18 cellular contexts compared by ENCODE assay signal in the genomic region with DNA sequence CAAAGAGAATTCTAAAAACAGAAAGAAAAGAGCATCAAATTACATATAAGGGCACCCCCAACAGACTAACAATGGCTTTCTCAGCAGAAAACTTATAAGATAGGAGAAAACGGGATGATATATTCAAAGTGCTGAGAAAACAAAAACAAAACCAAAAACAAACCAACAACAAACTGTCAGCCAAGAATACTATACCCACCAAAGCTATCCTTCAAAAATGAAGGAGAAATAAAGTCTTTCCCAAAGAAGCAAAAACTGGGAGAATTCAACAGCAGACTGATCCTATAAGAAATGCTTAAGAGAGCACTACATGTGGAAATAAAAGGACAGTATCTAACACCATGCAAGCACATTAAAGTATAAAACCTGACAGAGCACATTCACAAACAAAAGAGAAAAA.
DNase-seq lines count a peak whose midpoint lies in the region; ATAC-seq, FAIRE-seq and TF ChIP-seq lines count a peak whose summit lies in the region.
"Had no signal": no experiment of that assay in that cellular context is flagged by ENCODE, and none has a peak within 500 bp of the region (broad histone marks: within the 10 kb centered on the region; RNA-seq: fewer than 3 reads in every experiment).

No MANE protein-coding gene starts in this region.

- no peaks in the 10 kb centered on the region for H3K4me1 Mint-ChIP-seq in neural progenitor cell
- no peaks in the 10 kb centered on the region for H3K4me1 Mint-ChIP-seq in activated naive CD4-positive, alpha-beta T cell treated with anti-CD3 and anti-CD28 coated beads for 36 hours (ENCODE audit: low read depth)

- H3K4me3 ChIP-seq in adipocyte (ENCODE audit: low read length) (peak overlapping the region; percentile 8), K562 (no peak overlapping the region), neural progenitor cell (peak overlapping the region; percentile 10), foreskin fibroblast (ENCODE audit: low read depth in 1 of 2, low read length in 2 of 2) (no peak overlapping the region)
- H3K4me3 ChIP-seq: BLaER1, HAP-1 had no signal

- peaks cover 14% of the 10 kb centered on the region for H3K4me1 ChIP-seq in adipocyte (ENCODE audit: control insufficient read depth, insufficient read depth, low read length)
- H3K4me1 ChIP-seq in K562 (replicated peaks in 1 of 2; ENCODE audit: control insufficient read depth in 2 of 2, insufficient read depth in 2 of 2, low read length in 2 of 2), result no peaks in the 10 kb centered on the region
- peaks cover 17% of the 10 kb centered on the region for H3K4me1 ChIP-seq in neural progenitor cell
- H3K4me1 ChIP-seq: BLaER1, HAP-1 had no signal

- 20% methylated on average over 1 of the region's 1 CpG for WGBS in K562 (ENCODE audit: insufficient coverage, low coverage, missing lambda C conversion rate)

- H3K27ac ChIP-seq in K562 (ENCODE audit: extremely low read depth, low read depth, low read length) (no peak overlapping the region), neural progenitor cell (no peak overlapping the region)
- H3K27ac ChIP-seq: BLaER1, C4-2B had no signal

- TF ChIP-seq CTCF in K562 (IDR thresholded peaks at IDR 0.05 in 2 of 3, conservative IDR thresholded peaks at IDR 0.05 in 1 of 3; ENCODE audit: insufficient read depth in 2 of 3, low read depth in 1 of 3, low read length in 3 of 3) (no peak), neural progenitor cell (IDR thresholded peaks at IDR 0.05) (no peak), foreskin fibroblast (IDR thresholded peaks at IDR 0.05; ENCODE audit: low read depth, low read length) (no peak)

- no peak overlapping the region for H3K9ac ChIP-seq in adipocyte (ENCODE audit: low read length)
- no peak overlapping the region for H3K9ac ChIP-seq in K562 (ENCODE audit: insufficient read depth in 1 of 2, low read depth in 2 of 2, low read length in 2 of 2)
- no peak overlapping the region for H3K9ac ChIP-seq in neural progenitor cell
- H3K9ac ChIP-seq: BLaER1 had no signal

- POLR2A ChIA-PET in K562 (lab: Yijun Ruan, JAX), result no interaction called here

- no peaks in the 10 kb centered on the region for H3F3A ChIP-seq in neural progenitor cell (ENCODE audit: low read depth)

- peaks cover 17% of the 10 kb centered on the region for H3K9me3 ChIP-seq in adipocyte (ENCODE audit: control insufficient read depth, low read length)
- no peaks in the 10 kb centered on the region for H3K9me3 ChIP-seq in K562 (replicated peaks; ENCODE audit: control insufficient read depth, insufficient read depth, low read depth, low read length)
- peaks cover 11% of the 10 kb centered on the region for H3K9me3 ChIP-seq in neural progenitor cell (ENCODE audit: low read depth)
- H3K9me3 ChIP-seq: Caco-2, HAP-1 had no signal

- H3K36me3 ChIP-seq in adipocyte (ENCODE audit: control insufficient read depth, insufficient read depth, low read length, severe bottlenecking) (peaks cover 9% of the 10 kb centered on the region), K562 (ENCODE audit: control insufficient read depth, insufficient read depth, low read length) (no peaks in the 10 kb centered on the region), neural progenitor cell (peaks cover 11% of the 10 kb centered on the region)
- H3K36me3 ChIP-seq: HAP-1 had no signal

- peaks cover 31% of the 10 kb centered on the region for H3K36me3 Mint-ChIP-seq in neural progenitor cell
- H3K36me3 Mint-ChIP-seq in activated naive CD4-positive, alpha-beta T cell treated with anti-CD3 and anti-CD28 coated beads for 36 hours (ENCODE audit: low read depth), result peaks cover 54% of the 10 kb centered on the region

- ATAC-seq in K562 (no peak), HG02588 (IDR thresholded peaks at IDR 0.05; ENCODE audit: unreplicated experiment) (no peak)
- ATAC-seq: CD8-positive, alpha-beta T cell had no signal

- H3K27me3 ChIP-seq in adipocyte (replicated peaks; ENCODE audit: control insufficient read depth, insufficient read depth, low read length), result no peaks in the 10 kb centered on the region
- H3K27me3 ChIP-seq in K562 (ENCODE audit: control insufficient read depth in 2 of 2, insufficient read depth in 2 of 2, low read length in 2 of 2), result no peaks in the 10 kb centered on the region
- H3K27me3 ChIP-seq in neural progenitor cell, result no peaks in the 10 kb centered on the region
- H3K27me3 ChIP-seq: BLaER1 had no signal

- no peak overlapping the region for H3K27ac Mint-ChIP-seq in neural progenitor cell
- no peak overlapping the region for H3K27ac Mint-ChIP-seq in activated naive CD4-positive, alpha-beta T cell treated with anti-CD3 and anti-CD28 coated beads for 36 hours
- H3K27ac Mint-ChIP-seq: B cell; CD4-positive, CD25-positive, alpha-beta regulatory T cell; CD8-positive, alpha-beta T cell had no signal

- TF ChIP-seq POLR2A in K562 (conservative IDR thresholded peaks at IDR 0.05), result no peak

- H3K9me3 Mint-ChIP-seq in neural progenitor cell, result peaks cover 30% of the 10 kb centered on the region
- peaks cover 35% of the 10 kb centered on the region for H3K9me3 Mint-ChIP-seq in activated naive CD4-positive, alpha-beta T cell treated with anti-CD3 and anti-CD28 coated beads for 36 hours

- DNase-seq in GM19239 (ENCODE audit: insufficient read length, low spot score) (no peak), adipocyte (ENCODE audit: low read depth) (no peak), K562 (ENCODE audit: extremely low read depth in 1 of 4, low spot score in 3 of 4) (no peak), neural progenitor cell (ENCODE audit: low spot score) (no peak), foreskin fibroblast (no peak)
- DNase-seq in activated naive CD4-positive, alpha-beta T cell treated with anti-CD3 and anti-CD28 coated beads for 36 hours, result no peak
- DNase-seq: Caco-2; CD4-positive, CD25-positive, alpha-beta regulatory T cell; CD8-positive, alpha-beta T cell; DMS153; DND-41; GOT3 had no signal

- no peaks in the 10 kb centered on the region for H3K9me1 ChIP-seq in K562 (ENCODE audit: control insufficient read depth, insufficient read depth, low read length)

- H2AFZ ChIP-seq in K562 (ENCODE audit: low read depth, low read length) (no peak overlapping the region), neural progenitor cell (replicated peaks) (no peak overlapping the region)

- H4K20me1 ChIP-seq in K562 (replicated peaks; ENCODE audit: control insufficient read depth, insufficient read depth, low read length) (no peaks in the 10 kb centered on the region), neural progenitor cell (ENCODE audit: low read depth) (no peaks in the 10 kb centered on the region)
- H4K20me1 ChIP-seq: BLaER1 had no signal

- TF ChIP-seq EP300 in K562 (IDR thresholded peaks at IDR 0.05; ENCODE audit: low read length), result no peak

- TF ChIP-seq RAD21 in K562 (CRISPR knock-in tag; conservative IDR thresholded peaks at IDR 0.05 in 1 of 2, IDR thresholded peaks at IDR 0.05 in 1 of 2), result no peak

- H3K79me2 ChIP-seq in K562 (ENCODE audit: control insufficient read depth, insufficient read depth, low read length) (no peaks in the 10 kb centered on the region), neural progenitor cell (ENCODE audit: low read depth) (no peaks in the 10 kb centered on the region)

- intact Hi-C loops in K562 (cut with micrococcal nuclease), result no loop called here
- intact Hi-C loops in activated naive CD4-positive, alpha-beta T cell treated with anti-CD3 and anti-CD28 coated beads for 36 hours (cut with micrococcal nuclease), result no loop called here

- CTCF ChIA-PET in K562 (lab: Yijun Ruan, JAX; ENCODE audit: low intra/inter-chr PET ratio), result no interaction called here
- CTCF ChIA-PET in activated naive CD4-positive, alpha-beta T cell treated with anti-CD3 and anti-CD28 coated beads for 36 hours (lab: Charles Lee), result no interaction called here

- H3K4me2 ChIP-seq in K562 (ENCODE audit: insufficient read depth, low read length), result no peak overlapping the region
- no peak overlapping the region for H3K4me2 ChIP-seq in neural progenitor cell
- H3K4me2 ChIP-seq: BLaER1 had no signal

- in situ Hi-C loops in K562 (cut with MboI), result no loop called here

- BruUV-seq in K562 (replicated peaks; lab: Mats Ljungman, UMichigan), result no TSS peak

- H3K27me3 Mint-ChIP-seq in neural progenitor cell (ENCODE audit: insufficient read depth, low read depth), result no peaks in the 10 kb centered on the region
- H3K27me3 Mint-ChIP-seq in activated naive CD4-positive, alpha-beta T cell treated with anti-CD3 and anti-CD28 coated beads for 36 hours (ENCODE audit: low read depth), result no peaks in the 10 kb centered on the region
- H3K27me3 Mint-ChIP-seq: B cell; CD4-positive, CD25-positive, alpha-beta regulatory T cell had no signal

- FAIRE-seq in GM19239 (lab: Jason Lieb, UNC) (peak; percentile 44), K562 (lab: Jason Lieb, UNC) (peak; percentile 58)
- FAIRE-seq: H54 had no signal

- H3K4me3 Mint-ChIP-seq in neural progenitor cell, result no peak overlapping the region
- no peak overlapping the region for H3K4me3 Mint-ChIP-seq in activated naive CD4-positive, alpha-beta T cell treated with anti-CD3 and anti-CD28 coated beads for 36 hours
- H3K4me3 Mint-ChIP-seq: B cell; CD8-positive, alpha-beta T cell had no signal

TF ChIP-seq in K562, 482 proteins besides CTCF, POLR2A, EP300 and RAD21:
- TF ChIP-seq ZFP1 (CRISPR knock-in tag; IDR thresholded peaks at IDR 0.05) (0 out of 2 replicates have a peak, but pooled peaks have one; percentile 25), SMC3 (conservative IDR thresholded peaks at IDR 0.05; ENCODE audit: insufficient read depth, low read depth, low read length) (no peak)

Comparison
In these comparisons a context has a peak if more than half of its experiments do, and no peak if none do; other contexts are left out.
1. H3K4me3 ChIP-seq: peak in adipocyte (single experiment) and neural progenitor cell (single experiment); none in K562 (single experiment) and foreskin fibroblast (0 of 2).